ENCODE assay signal across 29 cellular contexts in the genomic region with DNA sequence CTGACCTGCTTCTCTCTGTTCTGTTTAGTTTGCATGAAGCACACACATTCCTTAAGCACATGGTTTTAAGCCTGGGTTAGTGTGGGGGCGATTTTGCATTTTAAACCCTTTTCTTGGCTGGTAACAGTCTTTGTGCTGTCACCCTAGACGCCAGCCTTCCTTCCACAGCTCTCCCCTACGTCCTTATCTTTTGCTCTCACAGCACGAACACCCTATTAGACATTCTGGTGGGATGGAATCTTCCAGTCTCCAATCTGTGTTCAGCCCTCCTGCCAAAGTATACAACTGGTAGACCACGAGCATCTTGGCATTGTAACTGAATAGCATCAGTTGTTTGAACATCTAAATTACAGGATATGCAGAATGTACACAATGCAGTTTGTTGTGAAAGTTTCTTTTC.
"Had no signal": no experiment of that assay in that cellular context is flagged by ENCODE, and none has a peak within 500 bp of the region (broad histone marks: within the 10 kb centered on the region; RNA-seq: fewer than 3 reads in every experiment).

No MANE protein-coding gene starts in this region.

- H3K27ac Mint-ChIP-seq: activated CD4-positive, alpha-beta memory T cell treated with anti-CD3 and anti-CD28 coated beads, Interleukin-2, amount 10 ng/mL, durations not matched to agents 7 days and 5 days; activated CD4-positive, alpha-beta T cell treated with anti-CD3 and anti-CD28 coated beads, Interleukin-2, amount 10 ng/mL, durations not matched to agents 7 days and 5 days; activated naive CD4-positive, alpha-beta T cell treated with anti-CD3 and anti-CD28 coated beads, Interleukin-2, amount 10 ng/mL, durations not matched to agents 7 days and 5 days; activated naive CD4-positive, alpha-beta T cell treated with anti-CD3 and anti-CD28 coated beads, Interleukin-2, amount 50 U/mL, for 72 hours; activated naive CD8-positive, alpha-beta T cell treated with anti-CD3 and anti-CD28 coated beads, Interleukin-2, amount 10 ng/mL, durations not matched to agents 7 days and 5 days; activated T-cell treated with anti-CD3 and anti-CD28 coated beads, Interleukin-2, amount 50 U/mL, for 24 hours; activated T-cell treated with anti-CD3 and anti-CD28 coated beads, Interleukin-2, amount 50 U/mL, for 72 hours; dendritic cell treated with granulocyte-macrophage colony-stimulating factor and Interleukin-4, amounts not matched to agents 40 ng/mL and 50 ng/mL, for 4 days; endodermal cell; WTC11 had no signal

- H3K36me3 Mint-ChIP-seq: activated naive CD4-positive, alpha-beta T cell treated with anti-CD3 and anti-CD28 coated beads, Interleukin-2, amount 10 ng/mL, durations not matched to agents 7 days and 5 days; activated naive CD8-positive, alpha-beta T cell treated with anti-CD3 and anti-CD28 coated beads, Interleukin-2, amount 10 ng/mL, durations not matched to agents 7 days and 5 days had no signal

- H3K9me3 ChIP-seq: gastrocnemius medialis had no signal

- H3K4me3 ChIP-seq: ascending aorta, coronary artery, dorsolateral prefrontal cortex, esophagus muscularis mucosa, gastrocnemius medialis had no signal

- DNase-seq: activated CD4-positive, alpha-beta memory T cell treated with anti-CD3 and anti-CD28 coated beads, Interleukin-2, amount 10 ng/mL, durations not matched to agents 7 days and 5 days; activated CD4-positive, alpha-beta T cell treated with anti-CD3 and anti-CD28 coated beads for 1 hour; activated CD4-positive, alpha-beta T cell treated with anti-CD3 and anti-CD28 coated beads for 4 hours; activated CD4-positive, alpha-beta T cell treated with anti-CD3 and anti-CD28 coated beads, Interleukin-2, amount 10 ng/mL, durations not matched to agents 7 days and 5 days; activated CD4-positive, alpha-beta T cell treated with anti-CD3 and anti-CD28 coated beads, Interleukin-2, amount 50 U/mL, for 4 hours; activated CD8-positive, alpha-beta memory T cell treated with anti-CD3 and anti-CD28 coated beads, Interleukin-2, amount 50 U/mL, for 48 hours; activated gamma-delta T cell; activated naive CD4-positive, alpha-beta T cell; activated naive CD4-positive, alpha-beta T cell treated with anti-CD3 and anti-CD28 coated beads, Interleukin-2, amount 10 ng/mL, durations not matched to agents 7 days and 5 days; activated naive CD8-positive, alpha-beta T cell treated with anti-CD3 and anti-CD28 coated beads, Interleukin-2, amount 10 ng/mL, durations not matched to agents 7 days and 5 days; activated T-cell treated with anti-CD3 and anti-CD28 coated beads for 4 hours; activated T-cell treated with anti-CD3 and anti-CD28 coated beads, Interleukin-2, amount 50 U/mL, for 24 hours; activated T-cell treated with anti-CD3 and anti-CD28 coated beads, Interleukin-2, amount 50 U/mL, for 72 hours; brain microvascular endothelial cell; dorsolateral prefrontal cortex; effector memory CD4-positive, alpha-beta T cell; endodermal cell; erythroblast; foreskin keratinocyte; gastrocnemius medialis; glutamatergic neuron; T-helper 2 cell had no signal

- H3K4me1 Mint-ChIP-seq: activated CD4-positive, alpha-beta memory T cell treated with anti-CD3 and anti-CD28 coated beads, Interleukin-2, amount 10 ng/mL, durations not matched to agents 7 days and 5 days; activated CD4-positive, alpha-beta T cell treated with anti-CD3 and anti-CD28 coated beads, Interleukin-2, amount 10 ng/mL, durations not matched to agents 7 days and 5 days; activated naive CD4-positive, alpha-beta T cell treated with anti-CD3 and anti-CD28 coated beads, Interleukin-2, amount 10 ng/mL, durations not matched to agents 7 days and 5 days; activated naive CD8-positive, alpha-beta T cell treated with anti-CD3 and anti-CD28 coated beads, Interleukin-2, amount 10 ng/mL, durations not matched to agents 7 days and 5 days; central memory CD8-positive, alpha-beta T cell; endodermal cell had no signal

- H3K27me3 Mint-ChIP-seq: activated CD4-positive, alpha-beta memory T cell treated with anti-CD3 and anti-CD28 coated beads, Interleukin-2, amount 10 ng/mL, durations not matched to agents 7 days and 5 days; activated CD4-positive, alpha-beta T cell treated with anti-CD3 and anti-CD28 coated beads, Interleukin-2, amount 10 ng/mL, durations not matched to agents 7 days and 5 days; activated naive CD4-positive, alpha-beta T cell treated with anti-CD3 and anti-CD28 coated beads, Interleukin-2, amount 10 ng/mL, durations not matched to agents 7 days and 5 days; activated naive CD8-positive, alpha-beta T cell treated with anti-CD3 and anti-CD28 coated beads, Interleukin-2, amount 10 ng/mL, durations not matched to agents 7 days and 5 days; activated T-cell treated with anti-CD3 and anti-CD28 coated beads, Interleukin-2, amount 50 U/mL, for 24 hours; central memory CD8-positive, alpha-beta T cell; dendritic cell treated with granulocyte-macrophage colony-stimulating factor and Interleukin-4, amounts not matched to agents 40 ng/mL and 50 ng/mL, for 4 days had no signal

- H3K36me3 ChIP-seq: ascending aorta, brain microvascular endothelial cell, esophagus muscularis mucosa, gastrocnemius medialis had no signal

- H3K4me1 ChIP-seq: ascending aorta, esophagus muscularis mucosa, foreskin keratinocyte, gastrocnemius medialis had no signal

- H3K4me3 Mint-ChIP-seq: activated CD4-positive, alpha-beta memory T cell treated with anti-CD3 and anti-CD28 coated beads, Interleukin-2, amount 10 ng/mL, durations not matched to agents 7 days and 5 days; activated CD4-positive, alpha-beta T cell treated with anti-CD3 and anti-CD28 coated beads, Interleukin-2, amount 10 ng/mL, durations not matched to agents 7 days and 5 days; activated naive CD4-positive, alpha-beta T cell treated with anti-CD3 and anti-CD28 coated beads, Interleukin-2, amount 10 ng/mL, durations not matched to agents 7 days and 5 days; activated naive CD8-positive, alpha-beta T cell treated with anti-CD3 and anti-CD28 coated beads, Interleukin-2, amount 10 ng/mL, durations not matched to agents 7 days and 5 days; activated T-cell treated with anti-CD3 and anti-CD28 coated beads, Interleukin-2, amount 50 U/mL, for 24 hours; activated T-cell treated with anti-CD3 and anti-CD28 coated beads, Interleukin-2, amount 50 U/mL, for 72 hours; central memory CD8-positive, alpha-beta T cell; dendritic cell treated with granulocyte-macrophage colony-stimulating factor and Interleukin-4, amounts not matched to agents 40 ng/mL and 50 ng/mL, for 4 days; endodermal cell; WTC11 had no signal

- H3K27me3 ChIP-seq: ascending aorta, brain microvascular endothelial cell, foreskin keratinocyte, gastrocnemius medialis had no signal
